In the genomic region with DNA sequence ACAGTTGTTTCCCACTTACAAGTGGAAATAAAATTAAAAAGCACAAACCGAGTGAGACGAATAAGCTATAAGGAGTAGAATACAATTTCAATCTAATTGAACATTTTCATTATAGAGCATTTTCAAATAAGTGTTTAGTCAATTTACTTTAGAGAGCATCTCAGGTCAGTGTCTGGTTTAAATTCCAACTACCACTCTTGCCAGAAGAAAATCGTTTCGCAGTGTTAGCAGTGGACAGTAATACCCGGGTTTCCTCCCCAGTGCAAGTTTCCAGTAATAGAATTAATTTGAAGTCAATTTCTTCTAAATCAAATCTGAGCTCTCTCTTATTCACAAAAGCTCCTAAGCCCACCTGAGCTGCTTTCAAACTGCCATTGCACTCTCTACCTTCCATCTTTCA, we compare ENCODE assay signal across 23 cellular contexts. TPM values are rescaled to one million over a fixed set of nuclear protein-coding genes. Genes with fewer than 3 reads are reported as not detected.
DNase-seq lines count a peak whose midpoint lies in the region; ATAC-seq and TF ChIP-seq lines count a peak whose summit lies in the region.
"Had no signal": no experiment of that assay in that cellular context is flagged by ENCODE, and none has a peak within 500 bp of the region (broad histone marks: within the 10 kb centered on the region; RNA-seq: fewer than 3 reads in every experiment).

No MANE protein-coding gene starts in this region.

- H3K9me3 ChIP-seq in GM23248 (ENCODE audit: low read depth) (no peaks in the 10 kb centered on the region), stomach smooth muscle (ENCODE audit: control insufficient read depth in 2 of 2, low read length in 2 of 2) (no peaks in the 10 kb centered on the region), SJCRH30 (replicated peaks) (no peaks in the 10 kb centered on the region)
- H3K9me3 ChIP-seq: psoas muscle had no signal

- H3K27me3 Mint-ChIP-seq in mesothelial cell of epicardium (ENCODE audit: low read depth): no peaks in the 10 kb centered on the region
- H3K27me3 Mint-ChIP-seq: activated CD4-positive, alpha-beta T cell treated with anti-CD3 and anti-CD28 coated beads for 36 hours; activated CD8-positive, alpha-beta memory T cell treated with anti-CD3 and anti-CD28 coated beads, Interleukin-2, amount 10 ng/mL, durations not matched to agents 7 days and 5 days; stimulated activated naive CD8-positive, alpha-beta T cell treated with anti-CD3 and anti-CD28 coated beads, Interleukin-15, Interleukin-2, amounts not matched to agents 100 ng/mL and 50 ng/mL, for 24 hours; T-cell had no signal

- 0 out of 2 replicates have a peak, but pooled peaks cover 6% of the 10 kb centered on the region for H3K36me3 ChIP-seq in GM23248 (ENCODE audit: low read depth)
- H3K36me3 ChIP-seq in stomach smooth muscle (ENCODE audit: control insufficient read depth in 2 of 2, insufficient read depth in 2 of 2, low read length in 2 of 2): no peaks in the 10 kb centered on the region
- 0 out of 2 replicates have a peak, but pooled peaks cover 2% of the 10 kb centered on the region for H3K36me3 ChIP-seq in SJCRH30

- H3K4me2 ChIP-seq in GM23248 (ENCODE audit: unreplicated experiment): no peak overlapping the region

- no peak overlapping the region for H3K4me3 Mint-ChIP-seq in mesothelial cell of epicardium
- H3K4me3 Mint-ChIP-seq: activated CD4-positive, alpha-beta T cell treated with anti-CD3 and anti-CD28 coated beads for 36 hours; activated CD8-positive, alpha-beta memory T cell treated with anti-CD3 and anti-CD28 coated beads, Interleukin-2, amount 10 ng/mL, durations not matched to agents 7 days and 5 days; CD14-positive monocyte; stimulated activated naive CD8-positive, alpha-beta T cell treated with anti-CD3 and anti-CD28 coated beads, Interleukin-15, Interleukin-2, amounts not matched to agents 100 ng/mL and 50 ng/mL, for 24 hours; T-cell had no signal

- 33 to 52% methylated on average over 5 of the region's 5 CpGs for WGBS in GM23248 (ENCODE audit: low coverage in 1 of 2, low lambda C conversion rate in 2 of 2, missing lambda C conversion rate in 2 of 2), 2 experiments

- H3K9ac ChIP-seq in GM23248 (no peak overlapping the region), stomach smooth muscle (ENCODE audit: low read length in 2 of 2) (peak overlapping the region in 1 of 2 donors; percentile 8)

- peaks cover 4% of the 10 kb centered on the region for H3K36me3 Mint-ChIP-seq in mesothelial cell of epicardium
- H3K36me3 Mint-ChIP-seq: activated CD8-positive, alpha-beta memory T cell treated with anti-CD3 and anti-CD28 coated beads, Interleukin-2, amount 10 ng/mL, durations not matched to agents 7 days and 5 days had no signal

- H3K27ac Mint-ChIP-seq in mesothelial cell of epicardium: peak overlapping the region; percentile 98
- H3K27ac Mint-ChIP-seq: activated CD4-positive, alpha-beta T cell treated with anti-CD3 and anti-CD28 coated beads for 36 hours; activated CD8-positive, alpha-beta memory T cell treated with anti-CD3 and anti-CD28 coated beads, Interleukin-2, amount 10 ng/mL, durations not matched to agents 7 days and 5 days; stimulated activated naive CD8-positive, alpha-beta T cell treated with anti-CD3 and anti-CD28 coated beads, Interleukin-15, Interleukin-2, amounts not matched to agents 100 ng/mL and 50 ng/mL, for 24 hours; T-cell had no signal

- DNase-seq in GM23248 (no peak), coronary artery (ENCODE audit: low spot score) (no peak), mesothelial cell of epicardium (ENCODE audit: low spot score in 2 of 2, unreplicated experiment in 2 of 2) (no peak), SK-N-DZ (ENCODE audit: low spot score) (no peak), NCI-H2107 (lab: John Stamatoyannopoulos, UW) (no peak), SJCRH30 (no peak)
- DNase-seq: activated CD4-positive, alpha-beta T cell treated with anti-CD3 and anti-CD28 coated beads for 36 hours; activated CD8-positive, alpha-beta memory T cell treated with anti-CD3 and anti-CD28 coated beads, Interleukin-2, amount 10 ng/mL, durations not matched to agents 7 days and 5 days; glutamatergic neuron; left cardiac atrium; NCI-H1105 treated with DMSO at 0.1 percent for 48 hours; NCI-H2081; NCI-H446 treated with DMSO at 0.1 percent for 48 hours; PC-3; psoas muscle; SIG-M5; stimulated activated CD4-positive, alpha-beta T cell treated with anti-CD3 and anti-CD28 coated beads, Interleukin-4, amount 100 ng/mL, for 24 hours; T-cell had no signal

- H3K79me2 ChIP-seq in GM23248 (ENCODE audit: insufficient read depth): peaks cover 100% of the 10 kb centered on the region

- in situ Hi-C loops in GM23248 (cut with MboI): no loop called here

- H3K4me1 Mint-ChIP-seq in mesothelial cell of epicardium: peaks cover 63% of the 10 kb centered on the region

- H3K27ac ChIP-seq in GM23248 (peak overlapping the region; percentile 86), coronary artery (peak overlapping the region; percentile 13 to 65), stomach smooth muscle (ENCODE audit: low read length) (peak overlapping the region; percentile 79), SJCRH30 (no peak overlapping the region)
- H3K27ac ChIP-seq: psoas muscle had no signal

- H3K27me3 ChIP-seq in GM23248 (replicated peaks; ENCODE audit: insufficient read depth): no peaks in the 10 kb centered on the region
- H3K27me3 ChIP-seq in stomach smooth muscle (ENCODE audit: control insufficient read depth in 1 of 2, insufficient read depth in 2 of 2, low read length in 2 of 2): no peaks in the 10 kb centered on the region
- no peaks in the 10 kb centered on the region for H3K27me3 ChIP-seq in SJCRH30

- peaks cover 90% of the 10 kb centered on the region for H3F3A ChIP-seq in GM23248 (ENCODE audit: insufficient read depth)

- TF ChIP-seq CTCF in coronary artery (IDR thresholded peaks at IDR 0.05) (no peak), mesothelial cell of epicardium (IDR thresholded peaks at IDR 0.05; ENCODE audit: unreplicated experiment) (no peak)

- H3K4me1 ChIP-seq in GM23248 (ENCODE audit: insufficient read depth) (peaks cover 61% of the 10 kb centered on the region), stomach smooth muscle (ENCODE audit: control insufficient read depth, insufficient read depth, low read length) (peaks cover 46% of the 10 kb centered on the region), SJCRH30 (peaks cover 16% of the 10 kb centered on the region)

- no peaks in the 10 kb centered on the region for H3K9me3 Mint-ChIP-seq in mesothelial cell of epicardium
- H3K9me3 Mint-ChIP-seq: activated naive CD4-positive, alpha-beta T cell treated with anti-CD3 and anti-CD28 coated beads, Interleukin-2, amount 50 U/mL, for 72 hours; CD14-positive monocyte; stimulated activated naive CD8-positive, alpha-beta T cell treated with anti-CD3 and anti-CD28 coated beads, Interleukin-15, Interleukin-2, amounts not matched to agents 100 ng/mL and 50 ng/mL, for 24 hours; T-cell had no signal

- no peaks in the 10 kb centered on the region for H4K20me1 ChIP-seq in GM23248 (ENCODE audit: insufficient read depth)

- ATAC-seq in HG02870 (IDR thresholded peaks at IDR 0.05; ENCODE audit: unreplicated experiment): no peak
- ATAC-seq: activated CD4-positive, alpha-beta T cell treated with anti-CD3 and anti-CD28 coated beads for 36 hours; activated CD8-positive, alpha-beta memory T cell treated with anti-CD3 and anti-CD28 coated beads, Interleukin-2, amount 10 ng/mL, durations not matched to agents 7 days and 5 days; activated naive CD4-positive, alpha-beta T cell treated with anti-CD3 and anti-CD28 coated beads, Interleukin-2, amount 50 U/mL, for 72 hours; left cardiac atrium; PC-3; psoas muscle; T-cell had no signal

- no peak overlapping the region for H2AFZ ChIP-seq in GM23248

- H3K4me3 ChIP-seq in GM23248: no peak overlapping the region
- H3K4me3 ChIP-seq in coronary artery: no peak overlapping the region
- no peak overlapping the region for H3K4me3 ChIP-seq in stomach smooth muscle (ENCODE audit: low read length in 2 of 2)
- H3K4me3 ChIP-seq in SJCRH30: no peak overlapping the region
- H3K4me3 ChIP-seq: psoas muscle had no signal

- no peaks in the 10 kb centered on the region for H3K9me2 ChIP-seq in GM23248 (ENCODE audit: insufficient read depth)

RNA-seq across cellular contexts. Expression of a gene that starts 45.7 kb away (rescaled TPM):
- total RNA-seq in GM23248 (2014; rRNA removed; shearing (Covaris generic)): 43.7 and 67.9 TPM in 2 replicates
- polyA plus RNA-seq in GM23248 (2016; fragmentation: Nextera tagmentation; extraction: Ambion mirVana): 49.7 and 53.7 TPM in 2 replicates
- 77.8 to 82.8 TPM (median 80.4 TPM) in 3 replicates for total RNA-seq in mesothelial cell of epicardium
- polyA plus RNA-seq in SK-N-DZ (2014; cell fraction: cytosol; rRNA removed): 3.4 and 3.5 TPM in 2 replicates
- polyA plus RNA-seq in SK-N-DZ (2014; cell fraction: nucleus; rRNA removed): 1.2 and 2.0 TPM in 2 replicates
- 18.4 and 18.7 TPM in 2 replicates for total RNA-seq in SJCRH30 (2014; rRNA removed; shearing (Covaris generic))
